In the genomic region with DNA sequence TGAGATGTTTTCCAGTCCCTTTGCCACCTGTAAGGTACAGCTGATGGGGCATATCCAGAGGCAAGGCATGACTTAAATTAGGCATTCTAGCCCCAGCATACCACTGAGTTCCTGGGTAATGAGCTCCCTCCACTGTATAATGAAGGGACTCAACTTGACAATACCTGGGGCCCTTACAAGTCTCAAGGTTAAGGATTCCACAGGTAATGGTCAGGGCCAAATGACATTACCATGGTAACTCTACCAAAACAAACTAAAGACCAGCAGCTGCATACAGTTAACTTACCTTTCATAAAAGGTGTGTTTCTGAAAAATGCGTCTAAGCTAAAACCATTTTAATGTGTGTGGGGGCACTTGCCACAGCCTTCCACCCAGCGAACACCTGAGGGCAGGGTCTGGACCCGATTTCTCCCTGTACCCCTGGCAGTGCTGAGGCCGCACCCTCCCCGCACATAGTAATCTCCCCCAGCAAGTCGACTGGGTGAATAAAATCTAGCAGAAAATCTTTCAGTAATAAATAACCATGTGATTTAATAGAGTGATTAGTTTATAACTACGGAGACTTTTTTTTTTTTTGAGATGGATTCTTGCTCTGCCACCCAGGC, we compare ENCODE assay signal across 19 cellular contexts. TPM values are rescaled to one million over a fixed set of nuclear protein-coding genes. Genes with fewer than 3 reads are reported as not detected.
DNase-seq lines count a peak whose midpoint lies in the region; ATAC-seq and TF ChIP-seq lines count a peak whose summit lies in the region.
"Had no signal": no experiment of that assay in that cellular context is flagged by ENCODE, and none has a peak within 500 bp of the region (broad histone marks: within the 10 kb centered on the region; RNA-seq: fewer than 3 reads in every experiment).

No MANE protein-coding gene starts in this region.

- no peaks in the 10 kb centered on the region for H3K27me3 Mint-ChIP-seq in activated naive CD4-positive, alpha-beta T cell treated with anti-CD3 and anti-CD28 coated beads, Interleukin-2, amount 50 U/mL, for 24 hours
- no peaks in the 10 kb centered on the region for H3K27me3 Mint-ChIP-seq in activated CD8-positive, alpha-beta T cell treated with anti-CD3 and anti-CD28 coated beads for 36 hours

- H3K27ac Mint-ChIP-seq in activated naive CD4-positive, alpha-beta T cell treated with anti-CD3 and anti-CD28 coated beads, Interleukin-2, amount 50 U/mL, for 24 hours: peak overlapping the region; percentile 53
- peak overlapping the region in 1 of 2 donors; percentile 5 for H3K27ac Mint-ChIP-seq in activated naive CD4-positive, alpha-beta T cell treated with anti-CD3 and anti-CD28 coated beads, Interleukin-2, amount 50 U/mL, for 72 hours
- H3K27ac Mint-ChIP-seq in activated CD8-positive, alpha-beta T cell treated with anti-CD3 and anti-CD28 coated beads for 36 hours: peak overlapping the region; percentile 33
- H3K27ac Mint-ChIP-seq: activated T-helper 1 cell treated with anti-CD3 and anti-CD28 coated beads, Interleukin-12 subunit alpha, Interleukin-12 subunit beta, Interleukin-2, Interleukin-4 antibody, amounts not matched to agents 30 ng/mL and 10 ng/mL and 1 ng/mL, durations not matched to agents 14 hours and 24 hours and 36 hours had no signal

- H2BK120ac ChIP-seq in neuronal stem cell (ENCODE audit: low read depth, low read length): no peak overlapping the region

- CTCF ChIA-PET in activated CD8-positive, alpha-beta T cell treated with anti-CD3 and anti-CD28 coated beads for 36 hours (lab: Charles Lee): interaction anchor here (1.4 kb wide), 1 partner anchor 58 kb away, joined by 3 read pairs; no protein-coding TSS in a partner anchor

- H3K4me3 Mint-ChIP-seq in activated naive CD4-positive, alpha-beta T cell treated with anti-CD3 and anti-CD28 coated beads, Interleukin-2, amount 50 U/mL, for 24 hours: no peak overlapping the region
- no peak overlapping the region for H3K4me3 Mint-ChIP-seq in activated CD8-positive, alpha-beta T cell treated with anti-CD3 and anti-CD28 coated beads for 36 hours
- H3K4me3 Mint-ChIP-seq: activated T-helper 1 cell treated with anti-CD3 and anti-CD28 coated beads, Interleukin-12 subunit alpha, Interleukin-12 subunit beta, Interleukin-2, Interleukin-4 antibody, amounts not matched to agents 30 ng/mL and 10 ng/mL and 1 ng/mL, durations not matched to agents 14 hours and 24 hours and 36 hours had no signal

- no peak overlapping the region for H2BK12ac ChIP-seq in neuronal stem cell (ENCODE audit: low read length)

- H3K36me3 Mint-ChIP-seq in activated naive CD4-positive, alpha-beta T cell treated with anti-CD3 and anti-CD28 coated beads, Interleukin-2, amount 50 U/mL, for 24 hours: peaks cover 18% of the 10 kb centered on the region
- H3K36me3 Mint-ChIP-seq in activated naive CD4-positive, alpha-beta T cell treated with anti-CD3 and anti-CD28 coated beads, Interleukin-2, amount 50 U/mL, for 72 hours: peaks cover 14 to 18% of the 10 kb centered on the region in 2 donors
- peaks cover 32% of the 10 kb centered on the region for H3K36me3 Mint-ChIP-seq in activated CD8-positive, alpha-beta T cell treated with anti-CD3 and anti-CD28 coated beads for 36 hours (ENCODE audit: low read depth)

- no peaks in the 10 kb centered on the region for H3K27me3 ChIP-seq in neuronal stem cell (ENCODE audit: control insufficient read depth in 3 of 3, insufficient read depth in 3 of 3, low read depth in 1 of 3, low read length in 3 of 3)

- H3K9ac ChIP-seq in neuronal stem cell (ENCODE audit: low read depth, low read length, poor library complexity): no peak overlapping the region

- H3K4ac ChIP-seq in neuronal stem cell (ENCODE audit: low read length): no peak overlapping the region

- H3K23ac ChIP-seq in neuronal stem cell (ENCODE audit: low read depth, low read length, poor library complexity): no peak overlapping the region

- peaks cover 75% of the 10 kb centered on the region for H3K4me1 Mint-ChIP-seq in activated naive CD4-positive, alpha-beta T cell treated with anti-CD3 and anti-CD28 coated beads, Interleukin-2, amount 50 U/mL, for 24 hours
- peaks cover 55% of the 10 kb centered on the region for H3K4me1 Mint-ChIP-seq in activated CD8-positive, alpha-beta T cell treated with anti-CD3 and anti-CD28 coated beads for 36 hours (ENCODE audit: low read depth)

- no peak for TF ChIP-seq CTCF in activated CD8-positive, alpha-beta T cell treated with anti-CD3 and anti-CD28 coated beads for 36 hours (IDR thresholded peaks at IDR 0.05)

- H2AK5ac ChIP-seq in neuronal stem cell (ENCODE audit: low read depth, low read length): no peak overlapping the region

- H3K18ac ChIP-seq in neuronal stem cell (ENCODE audit: low read length): no peak overlapping the region

- H3K14ac ChIP-seq in neuronal stem cell (ENCODE audit: low read length): no peak overlapping the region

- POLR2A ChIA-PET in activated CD8-positive, alpha-beta T cell treated with anti-CD3 and anti-CD28 coated beads for 36 hours (lab: Charles Lee): no interaction called here

- no peak overlapping the region for H4K91ac ChIP-seq in neuronal stem cell (ENCODE audit: low read depth, low read length, poor library complexity)

- H3K9me3 Mint-ChIP-seq in activated naive CD4-positive, alpha-beta T cell treated with anti-CD3 and anti-CD28 coated beads, Interleukin-2, amount 50 U/mL, for 24 hours: no peaks in the 10 kb centered on the region
- peaks cover 0 to 8% of the 10 kb centered on the region in 2 donors for H3K9me3 Mint-ChIP-seq in activated naive CD4-positive, alpha-beta T cell treated with anti-CD3 and anti-CD28 coated beads, Interleukin-2, amount 50 U/mL, for 72 hours
- no peaks in the 10 kb centered on the region for H3K9me3 Mint-ChIP-seq in activated CD8-positive, alpha-beta T cell treated with anti-CD3 and anti-CD28 coated beads for 36 hours
- H3K9me3 Mint-ChIP-seq: activated T-helper 1 cell treated with anti-CD3 and anti-CD28 coated beads, Interleukin-12 subunit alpha, Interleukin-12 subunit beta, Interleukin-2, Interleukin-4 antibody, amounts not matched to agents 30 ng/mL and 10 ng/mL and 1 ng/mL, durations not matched to agents 14 hours and 24 hours and 36 hours had no signal

- H3K4me1 ChIP-seq in neuronal stem cell (ENCODE audit: control insufficient read depth in 2 of 2, insufficient read depth in 1 of 2, low read depth in 1 of 2, low read length in 2 of 2): no peaks in the 10 kb centered on the region

- no peak overlapping the region for H3K4me3 ChIP-seq in neuronal stem cell (ENCODE audit: low read length in 2 of 2)
- H3K4me3 ChIP-seq: K562, lower lobe of right lung, PC-9 had no signal

- no peak overlapping the region for H2AFZ ChIP-seq in neuronal stem cell (ENCODE audit: low read length)
- H2AFZ ChIP-seq: PC-9 had no signal

- no peaks in the 10 kb centered on the region for H3K36me3 ChIP-seq in neuronal stem cell (replicated peaks in 1 of 2; ENCODE audit: control insufficient read depth in 2 of 2, insufficient read depth in 2 of 2, low read length in 2 of 2)

- no peak overlapping the region for H2BK15ac ChIP-seq in neuronal stem cell (ENCODE audit: low read length)

- intact Hi-C loops in activated CD8-positive, alpha-beta T cell treated with anti-CD3 and anti-CD28 coated beads for 36 hours (cut with micrococcal nuclease): no loop called here

- H2BK5ac ChIP-seq in neuronal stem cell (ENCODE audit: low read length): no peak overlapping the region

- no peak overlapping the region for H4K8ac ChIP-seq in neuronal stem cell (ENCODE audit: low read depth, low read length)

- no peak for DNase-seq in activated naive CD4-positive, alpha-beta T cell treated with anti-CD3 and anti-CD28 coated beads, Interleukin-2, amount 50 U/mL, for 72 hours (ENCODE audit: low spot score in 2 of 2)
- no peak for DNase-seq in activated CD8-positive, alpha-beta T cell treated with anti-CD3 and anti-CD28 coated beads for 36 hours
- DNase-seq in islet precursor cell (peak; percentile 44), ureter (ENCODE audit: low spot score) (peak; percentile 19), neuronal stem cell (ENCODE audit: low spot score) (no peak)
- DNase-seq: dermis blood vessel endothelial cell; foreskin fibroblast; lower lobe of right lung; NCI-H146; PC-9; right cardiac atrium; stimulated activated CD4-positive, alpha-beta T cell treated with anti-CD3 and anti-CD28 coated beads, Interleukin-12 subunit alpha, Interleukin-12 subunit beta, amount 100 ng/mL, for 4 hours had no signal

- H3K4me2 ChIP-seq in neuronal stem cell (ENCODE audit: insufficient read depth, low read length, poor library complexity, severe bottlenecking): no peak overlapping the region
- H3K4me2 ChIP-seq: PC-9 had no signal

- no peaks in the 10 kb centered on the region for H3K79me1 ChIP-seq in neuronal stem cell (ENCODE audit: low read depth, low read length)

- no peak overlapping the region for H3K27ac ChIP-seq in neuronal stem cell (replicated peaks; ENCODE audit: low read length)
- H3K27ac ChIP-seq: epithelial cell of prostate, lower lobe of right lung, PC-9, VCaP had no signal

- WGBS in neuronal stem cell (ENCODE audit: extremely low coverage in 2 of 2, insufficient read length in 2 of 2, insufficient replicate concordance in 1 of 2), 2 donors: no CpG with 5 or more reads among the region's 7 CpGs

- no peaks in the 10 kb centered on the region for H3K9me3 ChIP-seq in neuronal stem cell (replicated peaks in 1 of 2; ENCODE audit: control insufficient read depth in 2 of 2, insufficient read depth in 1 of 2, low read depth in 1 of 2, low read length in 2 of 2)
- H3K9me3 ChIP-seq: lower lobe of right lung had no signal

- ATAC-seq in activated naive CD4-positive, alpha-beta T cell treated with anti-CD3 and anti-CD28 coated beads, Interleukin-2, amount 50 U/mL, for 72 hours: no peak
- no peak for ATAC-seq in activated CD8-positive, alpha-beta T cell treated with anti-CD3 and anti-CD28 coated beads for 36 hours
- ATAC-seq in HG03439 (IDR thresholded peaks at IDR 0.05; ENCODE audit: unreplicated experiment) (no peak), HG02981 (IDR thresholded peaks at IDR 0.05; ENCODE audit: unreplicated experiment) (no peak)
- ATAC-seq: K562, lower lobe of right lung, right cardiac atrium had no signal

RNA-seq across cellular contexts. Expression of a gene that starts 24.2 kb away (rescaled TPM):
- total RNA-seq in activated naive CD4-positive, alpha-beta T cell treated with anti-CD3 and anti-CD28 coated beads, Interleukin-2, amount 50 U/mL, for 72 hours: 10 to 100 TPM; 21.0 to 23.8 TPM
- 10 to 100 TPM; 33.0 to 34.5 TPM for total RNA-seq in activated CD8-positive, alpha-beta T cell treated with anti-CD3 and anti-CD28 coated beads for 36 hours
- 53.4 TPM for total RNA-seq in ureter
- polyA plus RNA-seq in neuronal stem cell (2013, experiment 1 of 2): 0.03 TPM
- 0.03 TPM for polyA plus RNA-seq in neuronal stem cell (2013, experiment 2 of 2)

RNA-seq across cellular contexts. Expression of a gene that starts 42.1 kb away (rescaled TPM):
- total RNA-seq in activated naive CD4-positive, alpha-beta T cell treated with anti-CD3 and anti-CD28 coated beads, Interleukin-2, amount 50 U/mL, for 72 hours: 100 to 1,000 TPM; 282 to 356 TPM
- total RNA-seq in activated CD8-positive, alpha-beta T cell treated with anti-CD3 and anti-CD28 coated beads for 36 hours: 100 to 1,000 TPM; 328 to 336 TPM
- total RNA-seq in ureter: 123 TPM
- polyA plus RNA-seq in neuronal stem cell (2013, experiment 1 of 2): 47.1 TPM
- 45.5 TPM for polyA plus RNA-seq in neuronal stem cell (2013, experiment 2 of 2)

RNA-seq across cellular contexts. Expression of a gene that starts 53.3 kb away (rescaled TPM):
- total RNA-seq in activated naive CD4-positive, alpha-beta T cell treated with anti-CD3 and anti-CD28 coated beads, Interleukin-2, amount 50 U/mL, for 72 hours: 10 to 100 TPM; 36.8 to 85.2 TPM
- total RNA-seq in activated CD8-positive, alpha-beta T cell treated with anti-CD3 and anti-CD28 coated beads for 36 hours: 10 to 100 TPM; 13.3 to 13.7 TPM
- 60.7 TPM for total RNA-seq in ureter
- 15.0 TPM for polyA plus RNA-seq in neuronal stem cell (2013, experiment 1 of 2)
- 15.6 TPM for polyA plus RNA-seq in neuronal stem cell (2013, experiment 2 of 2)

Comparison
In these comparisons a context has a peak if more than half of its experiments do, and no peak if none do; other contexts are left out.
1. DNase-seq: peak in islet precursor cell (single experiment) and ureter (single experiment); none in activated naive CD4-positive, alpha-beta T cell treated with anti-CD3 and anti-CD28 coated beads, Interleukin-2, amount 50 U/mL, for 72 hours (0 of 2), activated CD8-positive, alpha-beta T cell treated with anti-CD3 and anti-CD28 coated beads for 36 hours (single experiment) and neuronal stem cell (single experiment).